In genomic region chr17:78469443-78469842, GRCh38 we compare ENCODE assay signal across 33 cellular contexts.
A peak's percentile ranks its signal among the peaks of the same experiment; 100 is the strongest.
DNase-seq lines count a peak whose midpoint lies in the region; ATAC-seq, FAIRE-seq and TF ChIP-seq lines count a peak whose summit lies in the region.
"Had no signal": no experiment of that assay in that cellular context is flagged by ENCODE, and none has a peak within 500 bp of the region (broad histone marks: within the 10 kb centered on the region; RNA-seq: fewer than 3 reads in every experiment).

No MANE protein-coding gene starts in this region.

- H3K4me3 ChIP-seq in HepG2 (replicated peaks in 1 of 3; ENCODE audit: insufficient read depth in 1 of 3, low read depth in 2 of 3, low read length in 3 of 3) (no peak overlapping the region), right lobe of liver (no peak overlapping the region), GM23338 (no peak overlapping the region)
- H3K4me3 ChIP-seq: A549; BLaER1; BLaER1 treated with 17β-estradiol and CSF1 and Interleukin-3, amounts not matched to agents 10 nM and 100 nM had no signal

- H3K4me3 Mint-ChIP-seq in GM23338: no peak overlapping the region
- H3K4me3 Mint-ChIP-seq: B cell; CD14-positive monocyte; CD4-positive, alpha-beta memory T cell; CD4-positive, alpha-beta T cell; CD4-positive, CD25-positive, alpha-beta regulatory T cell; CD8-positive, alpha-beta memory T cell; CD8-positive, alpha-beta T cell had no signal

- WGBS in HepG2 (ENCODE audit: low lambda C conversion rate): 65% methylated on average over 7 of the region's 7 CpGs
- WGBS in right lobe of liver (ENCODE audit: insufficient coverage, low coverage, low lambda C conversion rate, missing lambda C conversion rate): 88% methylated on average over 7 of the region's 7 CpGs

- POLR2A ChIA-PET in HepG2 (lab: Yijun Ruan, JAX): no interaction called here

- no peaks in the 10 kb centered on the region for H3F3A ChIP-seq in GM23338 (replicated peaks; ENCODE audit: low read depth)

- intact Hi-C loops in HepG2 (cut with micrococcal nuclease; ENCODE audit: unreplicated experiment): no loop called here
- intact Hi-C loops in right lobe of liver (cut with DNase I): no loop called here

- H3K4me2 ChIP-seq in HepG2 (ENCODE audit: low read depth, low read length) (no peak overlapping the region), GM23338 (no peak overlapping the region)
- H3K4me2 ChIP-seq: A549; BLaER1; BLaER1 treated with 17β-estradiol and CSF1 and Interleukin-3, amounts not matched to agents 10 nM and 100 nM had no signal

- H3K27ac Mint-ChIP-seq in GM23338: no peak overlapping the region
- H3K27ac Mint-ChIP-seq: B cell; CD14-positive monocyte; CD4-positive, alpha-beta memory T cell; CD4-positive, alpha-beta T cell; CD4-positive, CD25-positive, alpha-beta regulatory T cell; CD8-positive, alpha-beta T cell had no signal

- ATAC-seq in HepG2 (no peak), right lobe of liver (no peak), GM23338 (no peak)
- ATAC-seq: A549; CD8-positive, alpha-beta T cell had no signal

- no peak for FAIRE-seq in HepG2 (lab: Jason Lieb, UNC)
- FAIRE-seq: A204.1, A549, D721Med had no signal

- no peaks in the 10 kb centered on the region for H3K36me3 Mint-ChIP-seq in GM23338 (ENCODE audit: low read depth)
- H3K36me3 Mint-ChIP-seq: CD14-positive monocyte; CD4-positive, alpha-beta memory T cell; CD4-positive, CD25-positive, alpha-beta regulatory T cell; CD8-positive, alpha-beta memory T cell; CD8-positive, alpha-beta T cell had no signal

- H3K79me2 ChIP-seq in HepG2 (ENCODE audit: insufficient read depth, low read length) (no peaks in the 10 kb centered on the region), GM23338 (replicated peaks; ENCODE audit: insufficient read depth) (no peaks in the 10 kb centered on the region)

- H3K9me3 ChIP-seq in HepG2 (ENCODE audit: low read length) (no peaks in the 10 kb centered on the region), right lobe of liver (no peaks in the 10 kb centered on the region)
- H3K9me3 ChIP-seq: BE2C, Caco-2 had no signal

- H3K9ac ChIP-seq in HepG2 (ENCODE audit: insufficient read depth, low read depth, low read length): no peak overlapping the region
- H3K9ac ChIP-seq: BLaER1; BLaER1 treated with 17β-estradiol and CSF1 and Interleukin-3, amounts not matched to agents 10 nM and 100 nM had no signal

- peaks cover 19% of the 10 kb centered on the region for H3K9me3 Mint-ChIP-seq in GM23338
- H3K9me3 Mint-ChIP-seq: CD4-positive, alpha-beta memory T cell; CD4-positive, alpha-beta T cell; CD4-positive, CD25-positive, alpha-beta regulatory T cell; CD8-positive, alpha-beta T cell had no signal

- H3K27ac ChIP-seq in HepG2 (ENCODE audit: extremely low read length, insufficient read depth, low read length) (no peak overlapping the region), right lobe of liver (no peak overlapping the region), GM23338 (ENCODE audit: low read depth) (no peak overlapping the region)
- H3K27ac ChIP-seq: 22Rv1; A549; BLaER1; BLaER1 treated with 17β-estradiol and CSF1 and Interleukin-3, amounts not matched to agents 10 nM and 100 nM; C4-2B had no signal

- H3K27me3 Mint-ChIP-seq in GM23338 (ENCODE audit: insufficient read depth, low read depth, poor library complexity): peaks cover 6% of the 10 kb centered on the region
- H3K27me3 Mint-ChIP-seq: CD4-positive, CD25-positive, alpha-beta regulatory T cell had no signal

- CTCF ChIA-PET in HepG2 (lab: Yijun Ruan, JAX; ENCODE audit: low intra/inter-chr PET ratio, low total read pairs): no interaction called here

- H3K9me2 ChIP-seq in GM23338 (ENCODE audit: insufficient read depth): no peaks in the 10 kb centered on the region

- no peak for TF ChIP-seq POLR2A in HepG2 (IDR thresholded peaks at IDR 0.05; ENCODE audit: insufficient read depth in 1 of 2, low read depth in 2 of 2, low read length in 2 of 2)
- TF ChIP-seq POLR2A in right lobe of liver (IDR thresholded peaks at IDR 0.05): no peak

- BruUV-seq in HepG2 (replicated peaks; lab: Mats Ljungman, UMichigan): no TSS peak

- no peaks in the 10 kb centered on the region for H3K36me3 ChIP-seq in HepG2 (replicated peaks in 1 of 2; ENCODE audit: control insufficient read depth in 1 of 2, insufficient read depth in 2 of 2, low read length in 2 of 2)
- H3K36me3 ChIP-seq in right lobe of liver: no peaks in the 10 kb centered on the region
- H3K36me3 ChIP-seq in GM23338 (ENCODE audit: insufficient read depth): no peaks in the 10 kb centered on the region
- H3K36me3 ChIP-seq: BE2C, BLaER1 had no signal

- no peak for TF ChIP-seq RAD21 in HepG2 (CRISPR knock-in tag; IDR thresholded peaks at IDR 0.05)

- TF ChIP-seq EP300 in HepG2 (IDR thresholded peaks at IDR 0.05; ENCODE audit: low read depth in 2 of 2, low read length in 2 of 2) (no peak), HepG2 (CRISPR knock-in tag; IDR thresholded peaks at IDR 0.05; ENCODE audit: borderline replicate concordance) (no peak)

- peaks cover 1 to 16% of the 10 kb centered on the region in 2 experiments; a peak in 4 of 5 replicates for H3K27me3 ChIP-seq in HepG2 (ENCODE audit: control insufficient read depth in 1 of 2, insufficient read depth in 2 of 2, low read length in 2 of 2)
- H3K27me3 ChIP-seq in right lobe of liver: no peaks in the 10 kb centered on the region
- H3K27me3 ChIP-seq in GM23338 (ENCODE audit: insufficient read depth): no peaks in the 10 kb centered on the region
- H3K27me3 ChIP-seq: BE2C had no signal

- H4K20me1 ChIP-seq in HepG2 (ENCODE audit: insufficient read depth, low read length): no peaks in the 10 kb centered on the region
- H4K20me1 ChIP-seq in GM23338 (replicated peaks; ENCODE audit: insufficient read depth): no peaks in the 10 kb centered on the region
- H4K20me1 ChIP-seq: BLaER1; BLaER1 treated with 17β-estradiol and CSF1 and Interleukin-3, amounts not matched to agents 10 nM and 100 nM had no signal

- in situ Hi-C loops in HepG2 (cut with HindIII; ENCODE audit: extremely low pct_ligation_motif_present, low pct_unique_long_range_greater_than_20kb): no loop called here

- TF ChIP-seq CTCF in HepG2 (CRISPR knock-in tag; IDR thresholded peaks at IDR 0.05): no peak
- TF ChIP-seq CTCF in right lobe of liver (IDR thresholded peaks at IDR 0.05): no peak
- TF ChIP-seq CTCF in GM23338 (conservative IDR thresholded peaks at IDR 0.05; ENCODE audit: low read depth in 2 of 2): no peak

- H3K4me1 ChIP-seq in HepG2 (ENCODE audit: insufficient read depth, low read length) (peaks cover 11% of the 10 kb centered on the region), right lobe of liver (peaks cover 0 to 2% (median 0%) of the 10 kb centered on the region in 4 donors), GM23338 (ENCODE audit: insufficient read depth) (no peaks in the 10 kb centered on the region)
- H3K4me1 ChIP-seq: A549, BE2C, Caco-2 had no signal

- H3K4me1 Mint-ChIP-seq in GM23338: peaks cover 3% of the 10 kb centered on the region; the same call in 1 of the 3 replicates
- H3K4me1 Mint-ChIP-seq: CD14-positive monocyte; CD4-positive, CD25-positive, alpha-beta regulatory T cell had no signal

- DNase-seq in HepG2 (ENCODE audit: low spot score) (no peak), right lobe of liver (no peak), GM23338 (ENCODE audit: low spot score) (no peak), cerebellum (ENCODE audit: low spot score) (no peak)
- DNase-seq: 8988T; ACHN; AML-193; BE2C; C1 segment of cervical spinal cord; Caco-2; Calu3; CD4-positive, alpha-beta memory T cell; CD4-positive, alpha-beta T cell; CD4-positive, CD25-positive, alpha-beta regulatory T cell; CD8-positive, alpha-beta memory T cell; CD8-positive, alpha-beta T cell; COR-L47; DMS 273 treated with DMSO at 0.1 percent for 48 hours; DMS153; DMS53; DMS79; DMS79 treated with DMSO at 0.1 percent for 48 hours; DND-41; EL had no signal

- no peak overlapping the region for H2AFZ ChIP-seq in HepG2 (ENCODE audit: low read length)
- no peak overlapping the region for H2AFZ ChIP-seq in GM23338

TF ChIP-seq in HepG2, 621 proteins besides CTCF, POLR2A, EP300 and RAD21:
- no peak for TF ChIP-seq RFXAP (CRISPR knock-in tag; IDR thresholded peaks at IDR 0.05; ENCODE audit: borderline replicate concordance)
- TF ChIP-seq ZMYM3 (CRISPR knock-in tag; IDR thresholded peaks at IDR 0.05): no peak
- peak; percentile 98 for TF ChIP-seq ZNF331 (CRISPR knock-in tag; IDR thresholded peaks at IDR 0.05)
- no peak for TF ChIP-seq ZFP37 (CRISPR knock-in tag; IDR thresholded peaks at IDR 0.05; ENCODE audit: borderline replicate concordance)

TF ChIP-seq in GM23338, 12 proteins besides CTCF, POLR2A, EP300 and RAD21:
- TF ChIP-seq POLR2AphosphoS5 (IDR thresholded peaks at IDR 0.05; ENCODE audit: low read depth) (no peak), ZNF331 (CRISPR knock-in tag; IDR thresholded peaks at IDR 0.05; ENCODE audit: low read depth) (peak; percentile 57; the same call in 1 of the 2 replicates), EZH2 (IDR thresholded peaks at IDR 0.05; ENCODE audit: low read depth, unreplicated experiment) (no peak), STAT1 (IDR thresholded peaks at IDR 0.05; ENCODE audit: unreplicated experiment) (no peak), ZNF114 (CRISPR knock-in tag; IDR thresholded peaks at IDR 0.05) (no peak), REST (IDR thresholded peaks at IDR 0.05; ENCODE audit: unreplicated experiment) (no peak)
